ENCODE assay signal across 20 cellular contexts in the genomic region with DNA sequence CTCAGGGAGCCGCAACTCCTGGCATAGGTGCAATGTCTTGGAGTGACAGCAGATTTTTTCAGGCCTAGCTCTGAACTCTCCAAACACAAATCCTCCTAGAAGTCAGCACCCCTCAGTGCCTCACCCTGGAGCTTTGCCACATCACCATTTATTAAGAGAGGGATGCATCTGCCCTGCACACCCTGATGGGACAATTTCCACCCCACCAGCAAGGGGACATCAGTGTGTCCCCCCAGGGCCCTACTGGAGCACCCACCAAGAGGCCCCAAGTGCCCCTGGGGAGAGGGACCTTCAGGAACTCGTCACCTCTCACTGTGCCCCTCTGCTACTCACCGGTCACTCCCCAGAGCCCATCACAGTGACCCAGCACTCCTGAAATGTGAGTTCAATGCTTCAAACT.
DNase-seq lines count a peak whose midpoint lies in the region; ATAC-seq and TF ChIP-seq lines count a peak whose summit lies in the region.
"Had no signal": no experiment of that assay in that cellular context is flagged by ENCODE, and none has a peak within 500 bp of the region (broad histone marks: within the 10 kb centered on the region; RNA-seq: fewer than 3 reads in every experiment).

No MANE protein-coding gene starts in this region.

- peak; percentile 36 for DNase-seq in activated effector memory CD4-positive, alpha-beta T cell treated with anti-CD3 and anti-CD28 coated beads, Interleukin-2, amount 50 U/mL, for 16 hours
- no peak for DNase-seq in activated effector memory CD4-positive, alpha-beta T cell treated with Interleukin-2 at 50 U/mL for 16 hours
- peak; percentile 5 for DNase-seq in activated CD8-positive, alpha-beta memory T cell treated with anti-CD3 and anti-CD28 coated beads, Interleukin-2, amount 10 ng/mL, durations not matched to agents 7 days and 5 days
- DNase-seq in lung (ENCODE audit: low spot score) (peak; percentile 22), testis (peak; percentile 4), NCI-H2227 (lab: John Stamatoyannopoulos, UW; ENCODE audit: unreplicated experiment) (no peak), spleen (no peak), foreskin melanocyte (no peak)
- DNase-seq: Caco-2; CD4-positive, alpha-beta T cell; GDM1; NCI-H1105; NCI-H1694; NCI-H2081 treated with DMSO at 0.1 percent for 48 hours; NCI-H510A; NCI-H774; OCI-M1; SHP77 had no signal

- H3K4me3 Mint-ChIP-seq in activated CD8-positive, alpha-beta memory T cell treated with anti-CD3 and anti-CD28 coated beads, Interleukin-2, amount 10 ng/mL, durations not matched to agents 7 days and 5 days: no peak overlapping the region
- H3K4me3 Mint-ChIP-seq: CD4-positive, alpha-beta T cell; GM23338 had no signal

- H3K36me3 ChIP-seq in lung (ENCODE audit: control insufficient read depth in 2 of 2, insufficient read depth in 2 of 2, low read length in 2 of 2) (no peaks in the 10 kb centered on the region), testis (ENCODE audit: low read depth, missing control alignments) (no peaks in the 10 kb centered on the region), spleen (no peaks in the 10 kb centered on the region)

- H3K27ac Mint-ChIP-seq in activated CD8-positive, alpha-beta memory T cell treated with anti-CD3 and anti-CD28 coated beads, Interleukin-2, amount 10 ng/mL, durations not matched to agents 7 days and 5 days: no peak overlapping the region
- H3K27ac Mint-ChIP-seq: CD4-positive, alpha-beta T cell; GM23338 had no signal

- no peak for ATAC-seq in activated CD8-positive, alpha-beta memory T cell treated with anti-CD3 and anti-CD28 coated beads, Interleukin-2, amount 10 ng/mL, durations not matched to agents 7 days and 5 days
- no peak for ATAC-seq in lung (ENCODE audit: insufficient read depth, low FRiP score)
- ATAC-seq: GM23338, HCT116 had no signal

- H3K27me3 Mint-ChIP-seq in activated CD8-positive, alpha-beta memory T cell treated with anti-CD3 and anti-CD28 coated beads, Interleukin-2, amount 10 ng/mL, durations not matched to agents 7 days and 5 days: peaks cover 17% of the 10 kb centered on the region

- H3K27ac ChIP-seq in lung (ENCODE audit: low read depth in 1 of 2, low read length in 1 of 2): no peak overlapping the region
- H3K27ac ChIP-seq in testis: no peak overlapping the region
- no peak overlapping the region for H3K27ac ChIP-seq in spleen

- H3K9me3 ChIP-seq in lung (ENCODE audit: control insufficient read depth in 2 of 2, insufficient read depth in 1 of 2, low read length in 1 of 2) (peaks cover 0 to 8% of the 10 kb centered on the region in 2 donors), testis (no peaks in the 10 kb centered on the region), spleen (peaks cover 8 to 21% (median 17%) of the 10 kb centered on the region in 8 donors)

- peaks cover 0 to 5% of the 10 kb centered on the region in 2 donors for H3K4me1 ChIP-seq in lung (ENCODE audit: control insufficient read depth in 2 of 2, insufficient read depth in 2 of 2, low read length in 2 of 2)
- H3K4me1 ChIP-seq in testis: peaks cover 8% of the 10 kb centered on the region
- H3K4me1 ChIP-seq in spleen: peaks cover 6 to 20% (median 18%) of the 10 kb centered on the region in 6 donors
- H3K4me1 ChIP-seq: Caco-2 had no signal

- TF ChIP-seq CTCF in lung (IDR thresholded peaks at IDR 0.05; ENCODE audit: control extremely low read depth, extremely low read depth) (no peak), testis (IDR thresholded peaks at IDR 0.05) (no peak), spleen (IDR thresholded peaks at IDR 0.05 in 8 of 11, conservative IDR thresholded peaks at IDR 0.05 in 3 of 11) (no peak)

- CTCF ChIA-PET in activated CD8-positive, alpha-beta memory T cell treated with anti-CD3 and anti-CD28 coated beads, Interleukin-2, amount 10 ng/mL, durations not matched to agents 7 days and 5 days (lab: Charles Lee): no interaction called here

- TF ChIP-seq POLR2A in testis (IDR thresholded peaks at IDR 0.05) (no peak), spleen (IDR thresholded peaks at IDR 0.05) (no peak)

- intact Hi-C loops in testis (cut with DNase I; ENCODE audit: low total_unique reads) (no loop called here), spleen (cut with DNase I; ENCODE audit: low total_unique reads) (no loop called here)

- H3K4me1 Mint-ChIP-seq in activated CD8-positive, alpha-beta memory T cell treated with anti-CD3 and anti-CD28 coated beads, Interleukin-2, amount 10 ng/mL, durations not matched to agents 7 days and 5 days: no peaks in the 10 kb centered on the region

- peaks cover 2% of the 10 kb centered on the region for H3K36me3 Mint-ChIP-seq in activated CD8-positive, alpha-beta memory T cell treated with anti-CD3 and anti-CD28 coated beads, Interleukin-2, amount 10 ng/mL, durations not matched to agents 7 days and 5 days

- peaks cover 9% of the 10 kb centered on the region for H3K9me3 Mint-ChIP-seq in activated CD8-positive, alpha-beta memory T cell treated with anti-CD3 and anti-CD28 coated beads, Interleukin-2, amount 10 ng/mL, durations not matched to agents 7 days and 5 days (ENCODE audit: low read depth)

- H3K27me3 ChIP-seq in lung (ENCODE audit: control insufficient read depth, insufficient read depth) (no peaks in the 10 kb centered on the region), testis (no peaks in the 10 kb centered on the region), spleen (replicated peaks in 1 of 7) (peaks cover 0 to 23% (median 0%) of the 10 kb centered on the region in 7 donors)

- H3K4me3 ChIP-seq in lung (no peak overlapping the region), testis (no peak overlapping the region), spleen (no peak overlapping the region)
- H3K4me3 ChIP-seq: GM23338 had no signal

- 89 to 94% methylated on average over 3 of the region's 3 CpGs for WGBS in lung, 2 donors
- 89 to 94% methylated on average over 3 of the region's 3 CpGs for WGBS in testis, 2 donors
- WGBS in spleen, 5 donors: 87 to 96% (median 93%) methylated on average over 3 of the region's 3 CpGs

Comparison
In these comparisons a context has a peak if more than half of its experiments do, and no peak if none do; other contexts are left out.
1. DNase-seq: peak in activated effector memory CD4-positive, alpha-beta T cell treated with anti-CD3 and anti-CD28 coated beads, Interleukin-2, amount 50 U/mL, for 16 hours (single experiment), activated CD8-positive, alpha-beta memory T cell treated with anti-CD3 and anti-CD28 coated beads, Interleukin-2, amount 10 ng/mL, durations not matched to agents 7 days and 5 days (single experiment), lung (single experiment) and testis (single experiment); none in activated effector memory CD4-positive, alpha-beta T cell treated with Interleukin-2 at 50 U/mL for 16 hours (single experiment), NCI-H2227 (single experiment), spleen (single experiment) and foreskin melanocyte (single experiment).